20 cellular contexts compared by ENCODE assay signal in the genomic region with DNA sequence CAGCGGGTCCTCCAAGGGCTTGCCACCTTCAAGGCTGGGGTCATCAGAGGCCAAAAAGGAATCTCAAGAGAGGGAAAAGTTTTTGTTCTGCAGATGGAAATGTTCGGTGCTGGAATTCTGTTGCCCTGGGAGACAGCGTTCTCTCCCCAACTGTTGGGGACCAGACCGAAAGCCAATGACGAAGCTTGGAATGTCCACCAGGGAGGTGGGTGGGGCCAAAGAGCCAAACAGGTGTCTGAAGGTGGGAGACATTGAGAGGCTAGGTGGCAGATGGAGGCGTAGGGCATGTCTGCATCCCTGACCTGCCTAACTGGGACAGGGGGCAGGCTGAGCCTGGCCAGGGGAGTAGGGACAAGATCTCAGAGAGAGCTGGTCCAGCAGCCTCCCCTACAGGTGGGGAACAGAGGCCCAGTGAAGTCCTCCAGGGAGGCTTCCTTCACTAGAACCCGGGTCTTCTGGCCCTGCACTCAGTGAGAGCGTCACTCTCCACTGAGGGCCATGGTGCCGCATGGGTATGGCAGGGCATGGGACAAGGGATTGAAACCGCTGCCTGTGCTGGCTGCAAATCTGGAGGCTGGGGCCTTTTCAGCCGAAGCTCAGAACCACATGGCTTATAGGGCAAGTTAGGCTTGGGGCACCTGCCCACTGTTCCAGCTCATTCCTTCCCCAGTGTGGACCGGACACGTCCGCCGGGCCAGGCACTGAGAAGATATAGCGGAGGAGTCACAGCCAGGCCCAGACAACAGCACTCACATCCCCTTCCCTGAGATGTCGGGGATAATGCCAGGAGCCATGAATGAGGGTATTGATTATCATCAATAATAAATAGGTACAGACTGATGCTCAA. TPM values are rescaled to one million over a fixed set of nuclear protein-coding genes. Genes with fewer than 3 reads are reported as not detected.
DNase-seq lines count a peak whose midpoint lies in the region; ATAC-seq and TF ChIP-seq lines count a peak whose summit lies in the region.
"Had no signal": no experiment of that assay in that cellular context is flagged by ENCODE, and none has a peak within 500 bp of the region (broad histone marks: within the 10 kb centered on the region; RNA-seq: fewer than 3 reads in every experiment).

No MANE protein-coding gene starts in this region.

- intact Hi-C loops in left ventricle myocardium inferior (cut with micrococcal nuclease): no loop called here
- intact Hi-C loops in left ventricle myocardium superior (cut with micrococcal nuclease): no loop called here

- H3K27ac ChIP-seq in left ventricle myocardium inferior (replicated peaks) (peak overlapping the region; percentile 87), WERI-Rb-1 (no peak overlapping the region), skeletal muscle tissue (ENCODE audit: low read depth, low read length) (peak overlapping the region; percentile 95)
- H3K27ac ChIP-seq: body of pancreas, coronary artery, KMS-11 had no signal

- H3K27me3 ChIP-seq in left ventricle myocardium inferior (ENCODE audit: low read depth) (peaks cover 21% of the 10 kb centered on the region), WERI-Rb-1 (ENCODE audit: insufficient read depth, low read depth, severe bottlenecking) (no peaks in the 10 kb centered on the region), skeletal muscle tissue (ENCODE audit: control insufficient read depth in 3 of 3, insufficient read depth in 3 of 3, low read length in 3 of 3) (peaks cover 0 to 9% (median 0%) of the 10 kb centered on the region in 3 donors)

- TF ChIP-seq CTCF in left ventricle myocardium inferior (IDR thresholded peaks at IDR 0.05; ENCODE audit: borderline replicate concordance): no peak
- TF ChIP-seq CTCF in WERI-Rb-1 (IDR thresholded peaks at IDR 0.05; ENCODE audit: low read depth, low read length): peak; percentile 21; the same call in 1 of the 2 replicates

- H3K27me3 Mint-ChIP-seq in memory B cell: peaks cover 6% of the 10 kb centered on the region
- H3K27me3 Mint-ChIP-seq: CD4-positive, alpha-beta T cell had no signal

- peak overlapping the region; percentile 3 for H3K27ac Mint-ChIP-seq in memory B cell
- H3K27ac Mint-ChIP-seq: activated naive CD4-positive, alpha-beta T cell treated with anti-CD3 and anti-CD28 coated beads for 36 hours; CD4-positive, alpha-beta T cell had no signal

- peak overlapping the region; percentile 40 for H3K4me3 Mint-ChIP-seq in memory B cell

- peaks cover 56% of the 10 kb centered on the region for H3K4me1 ChIP-seq in left ventricle myocardium inferior
- peaks cover 18 to 59% (median 45%) of the 10 kb centered on the region in 3 donors for H3K4me1 ChIP-seq in skeletal muscle tissue (ENCODE audit: control insufficient read depth in 3 of 3, insufficient read depth in 3 of 3, low read length in 3 of 3)

- no peaks in the 10 kb centered on the region for H3K36me3 ChIP-seq in left ventricle myocardium inferior
- H3K36me3 ChIP-seq in WERI-Rb-1: no peaks in the 10 kb centered on the region
- no peaks in the 10 kb centered on the region for H3K36me3 ChIP-seq in skeletal muscle tissue (ENCODE audit: control insufficient read depth in 3 of 3, insufficient read depth in 3 of 3, low read length in 3 of 3)

- H3K4me1 Mint-ChIP-seq in memory B cell: peaks cover 17% of the 10 kb centered on the region

- peaks cover 2% of the 10 kb centered on the region for H3K36me3 Mint-ChIP-seq in memory B cell

- peak overlapping the region; percentile 32 to 83 (median 43) for H3K9ac ChIP-seq in skeletal muscle tissue (ENCODE audit: low read depth in 1 of 3, low read length in 3 of 3)
- H3K9ac ChIP-seq: KMS-11 had no signal

- H3K4me3 ChIP-seq in left ventricle myocardium inferior: no peak overlapping the region
- H3K4me3 ChIP-seq in WERI-Rb-1 (ENCODE audit: low read depth, low read length): no peak overlapping the region
- H3K4me3 ChIP-seq in skeletal muscle tissue (ENCODE audit: low read length in 3 of 3): peak overlapping the region; percentile 65 to 79 (median 67)
- H3K4me3 ChIP-seq: body of pancreas, coronary artery had no signal

- H3K9me3 ChIP-seq in left ventricle myocardium inferior (replicated peaks) (no peaks in the 10 kb centered on the region), WERI-Rb-1 (ENCODE audit: severe bottlenecking) (no peaks in the 10 kb centered on the region), skeletal muscle tissue (ENCODE audit: control insufficient read depth in 3 of 3, low read length in 3 of 3) (no peaks in the 10 kb centered on the region)
- H3K9me3 ChIP-seq: body of pancreas had no signal

- DNase-seq in left ventricle myocardium inferior: no peak
- no peak for DNase-seq in left ventricle myocardium superior
- no peak for DNase-seq in WERI-Rb-1
- DNase-seq in memory B cell (ENCODE audit: low spot score in 2 of 2): no peak
- no peak for DNase-seq in ecto neural progenitor cell (ENCODE audit: low spot score)
- DNase-seq in NCI-H446 treated with DMSO at 0.1 percent for 48 hours (lab: John Stamatoyannopoulos, UW): no peak
- no peak for DNase-seq in COR-L47 (lab: John Stamatoyannopoulos, UW)
- DNase-seq: activated naive CD4-positive, alpha-beta T cell treated with anti-CD3 and anti-CD28 coated beads for 36 hours; body of pancreas; CD4-positive, alpha-beta T cell; NCI-H187; NCI-H2227 treated with DMSO at 0.1 percent for 48 hours; NCI-H82; OCI-M1; SHP77 treated with DMSO at 0.1 percent for 48 hours; trophoblast cell had no signal

- H3K9me3 Mint-ChIP-seq in memory B cell: no peaks in the 10 kb centered on the region
- H3K9me3 Mint-ChIP-seq: activated naive CD4-positive, alpha-beta T cell treated with anti-CD3 and anti-CD28 coated beads for 36 hours; CD4-positive, alpha-beta T cell had no signal

- ATAC-seq in left ventricle myocardium superior (no peak), memory B cell (ENCODE audit: low read depth) (no peak)
- ATAC-seq: body of pancreas, HCT116 had no signal

RNA-seq across cellular contexts. Expression of a gene that starts 5.0 kb away (rescaled TPM):
- total RNA-seq in left ventricle myocardium inferior: 47.3 TPM
- total RNA-seq in left ventricle myocardium superior: 69.1 TPM
- 14.6 TPM for total RNA-seq in skeletal muscle tissue

RNA-seq across cellular contexts. Expression of a gene that starts 8.2 kb away (rescaled TPM):
- total RNA-seq in left ventricle myocardium inferior: 120 TPM
- 127 TPM for total RNA-seq in left ventricle myocardium superior
- 34.4 TPM for total RNA-seq in skeletal muscle tissue

Comparison
In these comparisons a context has a peak if more than half of its experiments do, and no peak if none do; other contexts are left out.
1. H3K4me3 ChIP-seq: peak in skeletal muscle tissue (3 of 3); none in left ventricle myocardium inferior (single experiment) and WERI-Rb-1 (single experiment).